In genomic region chr12:108560321-108560721, GRCh38 we compare ENCODE assay signal across 8 cellular contexts. TPM values are rescaled to one million over a fixed set of nuclear protein-coding genes. Genes with fewer than 3 reads are reported as not detected.
DNase-seq lines count a peak whose midpoint lies in the region; ATAC-seq and TF ChIP-seq lines count a peak whose summit lies in the region.

No MANE protein-coding gene starts in this region.

- H3K27me3 ChIP-seq in BE2C (no peaks in the 10 kb centered on the region), mucosa of rectum (ENCODE audit: control insufficient read depth in 2 of 2, insufficient read depth in 2 of 2, low read length in 2 of 2) (no peaks in the 10 kb centered on the region)

- H3K36me3 ChIP-seq in BE2C (peaks cover 29% of the 10 kb centered on the region), mucosa of rectum (ENCODE audit: control insufficient read depth in 2 of 2, insufficient read depth in 2 of 2, low read length in 2 of 2) (peaks cover 13 to 20% of the 10 kb centered on the region in 2 donors)

- H3K4me3 ChIP-seq in BE2C (ENCODE audit: low read depth, low read length) (peak overlapping the region; percentile 85), LNCaP clone FGC (ENCODE audit: low read depth, low read length) (peak overlapping the region; percentile 63), cardiac fibroblast (replicated peaks in 1 of 2; ENCODE audit: low read depth in 2 of 2, low read length in 2 of 2) (peak overlapping the region; percentile 98), mucosa of rectum (ENCODE audit: low read length in 2 of 2) (peak overlapping the region; percentile 98 to 99)

- no peak for DNase-seq in BE2C
- no peak for DNase-seq in LNCaP clone FGC (ENCODE audit: low read depth)
- peak; percentile 59 to 75 for DNase-seq in cardiac fibroblast (ENCODE audit: low read depth in 2 of 2)
- DNase-seq in NCI-H345 treated with DMSO at 0.1 percent for 48 hours (lab: John Stamatoyannopoulos, UW; ENCODE audit: unreplicated experiment), result no peak
- DNase-seq in cerebellum (ENCODE audit: low spot score), result no peak
- no peak for DNase-seq in inferior parietal cortex (ENCODE audit: extremely low spot score)

- H3K27ac ChIP-seq in mucosa of rectum (ENCODE audit: low read depth in 2 of 2, low read length in 2 of 2), result peak overlapping the region; percentile 83 to 85

- TF ChIP-seq CTCF in BE2C (IDR thresholded peaks at IDR 0.05; ENCODE audit: low read depth, low read length), result no peak
- no peak for TF ChIP-seq CTCF in LNCaP clone FGC (IDR thresholded peaks at IDR 0.05; ENCODE audit: control insufficient read depth, extremely low read depth, insufficient read depth)
- TF ChIP-seq CTCF in cardiac fibroblast (IDR thresholded peaks at IDR 0.05; ENCODE audit: low read depth, low read length), result no peak

- peaks cover 16% of the 10 kb centered on the region for H3K4me1 ChIP-seq in BE2C
- H3K4me1 ChIP-seq in mucosa of rectum (ENCODE audit: control insufficient read depth in 2 of 2, insufficient read depth in 2 of 2, low read length in 2 of 2), result peaks cover 22 to 31% of the 10 kb centered on the region in 2 donors

- ATAC-seq in HG03280 (IDR thresholded peaks at IDR 0.05; ENCODE audit: unreplicated experiment), result no peak

- H3K9ac ChIP-seq in mucosa of rectum (ENCODE audit: low read depth in 1 of 2, low read length in 2 of 2), result peak overlapping the region; percentile 91 to 97

- H3K9me3 ChIP-seq in BE2C, result no peaks in the 10 kb centered on the region
- H3K9me3 ChIP-seq in mucosa of rectum (ENCODE audit: control insufficient read depth in 2 of 2, low read length in 2 of 2), result no peaks in the 10 kb centered on the region

RNA-seq across cellular contexts. Expression of gene SART3, which starts 0.7 kb away (rescaled TPM):
- 117 TPM for polyA plus RNA-seq in BE2C (2012; ENCODE audit: insufficient read depth, insufficient read length, low read depth)
- total RNA-seq in cerebellum, result 112 TPM

RNA-seq across cellular contexts. Expression of gene ISCU, which starts 2.1 kb away (rescaled TPM):
- polyA plus RNA-seq in BE2C (2012; ENCODE audit: insufficient read depth, insufficient read length, low read depth), result 185 TPM
- total RNA-seq in cerebellum, result 40.1 TPM

RNA-seq across cellular contexts. Expression of gene TMEM119, which starts 37.6 kb away (rescaled TPM):
- polyA plus RNA-seq in BE2C (2012; ENCODE audit: insufficient read depth, insufficient read length, low read depth), result 10.9 TPM
- 1.1 TPM for total RNA-seq in cerebellum

RNA-seq across cellular contexts. Expression of gene FICD, which starts 45.2 kb away (rescaled TPM):
- polyA plus RNA-seq in BE2C (2012; ENCODE audit: insufficient read depth, insufficient read length, low read depth), result 3.9 TPM
- 3.4 TPM for total RNA-seq in cerebellum

Comparison
In these comparisons a context has a peak if more than half of its experiments do, and no peak if none do; other contexts are left out.
1. DNase-seq: peak in cardiac fibroblast (2 of 2); none in BE2C (single experiment), LNCaP clone FGC (single experiment), NCI-H345 treated with DMSO at 0.1 percent for 48 hours (single experiment), cerebellum (single experiment) and inferior parietal cortex (single experiment).
2. Peak in every context shown above with its lines, with median percentiles within 50 percentile points of each other: H3K4me3 ChIP-seq.